ENCODE assay signal across 10 cellular contexts in the genomic region with DNA sequence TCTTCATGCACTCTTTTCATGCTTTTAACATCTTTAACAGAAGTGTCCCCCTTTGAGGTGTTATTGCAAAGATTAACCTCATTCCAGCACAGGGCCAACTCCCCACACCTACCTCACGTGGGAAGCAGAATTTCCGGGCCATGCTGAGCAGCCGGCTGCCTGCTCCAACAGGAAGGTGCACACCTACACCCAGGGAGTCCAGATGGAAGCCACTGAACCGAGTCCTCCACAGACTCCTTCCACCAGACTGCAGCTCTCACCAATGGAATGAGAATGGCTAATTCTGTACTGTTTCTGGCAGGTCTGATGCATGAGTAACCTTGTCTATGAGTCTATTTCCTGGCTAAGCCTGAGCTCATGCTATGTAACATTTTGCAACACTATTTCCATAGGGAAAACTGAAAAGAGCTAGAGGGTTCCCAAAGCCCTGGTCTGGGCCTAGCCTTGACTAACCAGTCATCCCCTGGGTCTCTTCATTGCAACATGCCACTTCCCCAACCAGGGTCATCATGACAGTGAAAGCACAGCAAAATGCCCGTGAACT. TPM values are rescaled to one million over a fixed set of nuclear protein-coding genes. Genes with fewer than 3 reads are reported as not detected.
DNase-seq lines count a peak whose midpoint lies in the region; ATAC-seq, FAIRE-seq and TF ChIP-seq lines count a peak whose summit lies in the region.
"Had no signal": no experiment of that assay in that cellular context is flagged by ENCODE, and none has a peak within 500 bp of the region (broad histone marks: within the 10 kb centered on the region; RNA-seq: fewer than 3 reads in every experiment).

No MANE protein-coding gene starts in this region.

- no peaks in the 10 kb centered on the region for H3K4me1 Mint-ChIP-seq in activated CD4-positive, alpha-beta T cell treated with anti-CD3 and anti-CD28 coated beads, Interleukin-2, amount 10 ng/mL, durations not matched to agents 24 days and 14 days

- H3K4me3 ChIP-seq in fibroblast of pulmonary artery (replicated peaks; ENCODE audit: low read depth, low read length) = peak overlapping the region; percentile 36

- peaks cover 34% of the 10 kb centered on the region for H3K36me3 Mint-ChIP-seq in activated CD4-positive, alpha-beta T cell treated with anti-CD3 and anti-CD28 coated beads, Interleukin-2, amount 10 ng/mL, durations not matched to agents 24 days and 14 days (ENCODE audit: low read depth)

- peak; percentile 69 for ATAC-seq in sciatic nerve
- no peak for ATAC-seq in GM18517 (IDR thresholded peaks at IDR 0.05; ENCODE audit: unreplicated experiment)

- no peak overlapping the region for H3K4me3 Mint-ChIP-seq in activated CD4-positive, alpha-beta T cell treated with anti-CD3 and anti-CD28 coated beads, Interleukin-2, amount 10 ng/mL, durations not matched to agents 24 days and 14 days
- H3K4me3 Mint-ChIP-seq: naive B cell had no signal

- H3K27ac Mint-ChIP-seq in activated CD4-positive, alpha-beta T cell treated with anti-CD3 and anti-CD28 coated beads, Interleukin-2, amount 10 ng/mL, durations not matched to agents 24 days and 14 days = no peak overlapping the region

- peaks cover 5% of the 10 kb centered on the region for H3K27me3 Mint-ChIP-seq in activated CD4-positive, alpha-beta T cell treated with anti-CD3 and anti-CD28 coated beads, Interleukin-2, amount 10 ng/mL, durations not matched to agents 24 days and 14 days

- intact Hi-C loops in sciatic nerve (cut with DNase I) = no loop called here
- intact Hi-C loops in activated CD4-positive, alpha-beta T cell treated with anti-CD3 and anti-CD28 coated beads, Interleukin-2, amount 10 ng/mL, durations not matched to agents 24 days and 14 days (cut with micrococcal nuclease) = no loop called here

- peak overlapping the region; percentile 97 for H3K27ac ChIP-seq in RWPE1

- CTCF ChIA-PET in RWPE1 (lab: Yijun Ruan, JAX) = interaction anchor here (0.7 to 0.9 kb wide), 2 partner anchors 11 to 246 kb away, joined by 3 to 4 read pairs; a partner anchor contains a TSS

- DNase-seq in RWPE1 (ENCODE audit: low spot score) (peak; percentile 90), fibroblast of pulmonary artery (ENCODE audit: low read depth) (peak; percentile 98), sciatic nerve (ENCODE audit: low spot score) (no peak), NCI-H774 (lab: John Stamatoyannopoulos, UW) (no peak), activated T-cell treated with anti-CD3 and anti-CD28 coated beads for 4 hours (no peak)
- no peak for DNase-seq in activated CD4-positive, alpha-beta T cell treated with anti-CD3 and anti-CD28 coated beads, Interleukin-2, amount 10 ng/mL, durations not matched to agents 24 days and 14 days
- DNase-seq: naive B cell had no signal

- H3K9me3 Mint-ChIP-seq in activated CD4-positive, alpha-beta T cell treated with anti-CD3 and anti-CD28 coated beads, Interleukin-2, amount 10 ng/mL, durations not matched to agents 24 days and 14 days = no peaks in the 10 kb centered on the region
- H3K9me3 Mint-ChIP-seq: naive B cell had no signal

- POLR2A ChIA-PET in RWPE1 (lab: Yijun Ruan, JAX; ENCODE audit: low non-redundant PET) = interaction anchor here (0.6 kb wide), 1 partner anchor 246 kb away, joined by 3 read pairs; no protein-coding TSS in a partner anchor

- TF ChIP-seq CTCF in RWPE1 (conservative IDR thresholded peaks at IDR 0.05; ENCODE audit: low read depth) (no peak), fibroblast of pulmonary artery (IDR thresholded peaks at IDR 0.05; ENCODE audit: low read length, missing control alignments) (no peak)

- FAIRE-seq in G401.6 (lab: Jason Lieb, UNC) = peak; percentile 50
- FAIRE-seq: H1 had no signal

RNA-seq across cellular contexts. Expression of a gene that starts 11.0 kb away (rescaled TPM):
- total RNA-seq in sciatic nerve = 0.58 TPM
- total RNA-seq in activated CD4-positive, alpha-beta T cell treated with anti-CD3 and anti-CD28 coated beads, Interleukin-2, amount 10 ng/mL, durations not matched to agents 24 days and 14 days = 0.24 and 0.37 TPM in 2 replicates

RNA-seq across cellular contexts. Expression of a gene that starts 31.3 kb away (rescaled TPM):
- total RNA-seq in sciatic nerve = 1.1 TPM
- total RNA-seq in activated CD4-positive, alpha-beta T cell treated with anti-CD3 and anti-CD28 coated beads, Interleukin-2, amount 10 ng/mL, durations not matched to agents 24 days and 14 days = not detected in 2 replicates
- total RNA-seq: H1 had no signal

RNA-seq across cellular contexts. Expression of a gene that starts 33.7 kb away (rescaled TPM):
- 61.7 TPM for total RNA-seq in sciatic nerve
- 74.4 and 77.4 TPM in 2 replicates for total RNA-seq in activated CD4-positive, alpha-beta T cell treated with anti-CD3 and anti-CD28 coated beads, Interleukin-2, amount 10 ng/mL, durations not matched to agents 24 days and 14 days

Comparison
In these comparisons a context has a peak if more than half of its experiments do, and no peak if none do; other contexts are left out.
1. DNase-seq: peak in RWPE1 (single experiment) and fibroblast of pulmonary artery (single experiment); none in sciatic nerve (single experiment), activated CD4-positive, alpha-beta T cell treated with anti-CD3 and anti-CD28 coated beads, Interleukin-2, amount 10 ng/mL, durations not matched to agents 24 days and 14 days (single experiment), NCI-H774 (single experiment) and activated T-cell treated with anti-CD3 and anti-CD28 coated beads for 4 hours (single experiment).